11 cellular contexts compared by ENCODE assay signal in genomic region chr3:120170223-120170622, GRCh38.
DNase-seq lines count a peak whose midpoint lies in the region; ATAC-seq and TF ChIP-seq lines count a peak whose summit lies in the region.
"Had no signal": no experiment of that assay in that cellular context is flagged by ENCODE, and none has a peak within 500 bp of the region (broad histone marks: within the 10 kb centered on the region; RNA-seq: fewer than 3 reads in every experiment).

No MANE protein-coding gene starts in this region.

- TF ChIP-seq CTCF in Calu3 (IDR thresholded peaks at IDR 0.05; ENCODE audit: unreplicated experiment): no peak
- no peak for TF ChIP-seq CTCF in GM13976 (IDR thresholded peaks at IDR 0.05; ENCODE audit: borderline replicate concordance, control extremely low read depth, extremely low read depth, insufficient read depth, missing control alignments)

- H3K4me1 ChIP-seq in mesenchymal stem cell (ENCODE audit: control insufficient read depth, insufficient read depth, low read depth, low read length): peaks cover 6% of the 10 kb centered on the region
- peaks cover 2% of the 10 kb centered on the region for H3K4me1 ChIP-seq in mesendoderm (ENCODE audit: control insufficient read depth, low read depth, low read length)

- H2AK5ac ChIP-seq in mesenchymal stem cell (ENCODE audit: low read length, severe bottlenecking) (no peak overlapping the region), mesendoderm (ENCODE audit: low read length) (no peak overlapping the region)

- H3K4me3 Mint-ChIP-seq in Calu3 (ENCODE audit: low read depth, unreplicated experiment): no peak overlapping the region

- no peaks in the 10 kb centered on the region for H3K36me3 Mint-ChIP-seq in Calu3 (ENCODE audit: insufficient read depth, unreplicated experiment)

- H4K5ac ChIP-seq in mesendoderm (ENCODE audit: low read length): no peak overlapping the region

- no peak overlapping the region for H3K4me2 ChIP-seq in mesenchymal stem cell (ENCODE audit: low read length, poor library complexity, severe bottlenecking)
- H3K4me2 ChIP-seq in mesendoderm (ENCODE audit: low read length): no peak overlapping the region

- H2BK15ac ChIP-seq in mesenchymal stem cell (ENCODE audit: low read depth, poor library complexity, severe bottlenecking) (no peak overlapping the region), mesendoderm (replicated peaks; ENCODE audit: low read depth) (no peak overlapping the region)

- H3K36me3 ChIP-seq in mesenchymal stem cell (ENCODE audit: control insufficient read depth in 1 of 2, insufficient read depth in 2 of 2, low read depth in 1 of 2, low read length in 2 of 2) (no peaks in the 10 kb centered on the region), mesendoderm (ENCODE audit: control insufficient read depth, insufficient read depth, low read length) (no peaks in the 10 kb centered on the region)
- H3K36me3 ChIP-seq: esophagus squamous epithelium had no signal

- no peak overlapping the region for H3K14ac ChIP-seq in mesenchymal stem cell (ENCODE audit: low read length in 2 of 2)

- no peaks in the 10 kb centered on the region for H3K79me1 ChIP-seq in mesenchymal stem cell (replicated peaks; ENCODE audit: low read length, poor library complexity, severe bottlenecking)
- H3K79me1 ChIP-seq in mesendoderm (ENCODE audit: low read length): no peaks in the 10 kb centered on the region

- no TSS peak for BruUV-seq in Calu3 (replicated peaks; lab: Mats Ljungman, UMichigan)

- no peak overlapping the region for H4K8ac ChIP-seq in mesenchymal stem cell (ENCODE audit: low read length)
- no peak overlapping the region for H4K8ac ChIP-seq in mesendoderm (ENCODE audit: low read depth, low read length)

- peaks cover 3% of the 10 kb centered on the region for H3K9me3 ChIP-seq in mesenchymal stem cell (ENCODE audit: control insufficient read depth, low read length)
- H3K9me3 ChIP-seq: esophagus squamous epithelium had no signal

- H3K9ac ChIP-seq in mesenchymal stem cell (ENCODE audit: low read length): peak overlapping the region; percentile 5
- no peak overlapping the region for H3K9ac ChIP-seq in mesendoderm (ENCODE audit: low read length)

- no peak overlapping the region for H3K27ac Mint-ChIP-seq in Calu3 (ENCODE audit: unreplicated experiment)

- H3K9me3 Mint-ChIP-seq in Calu3 (ENCODE audit: low read depth, unreplicated experiment): no peaks in the 10 kb centered on the region

- peak; percentile 38 for DNase-seq in Calu3
- DNase-seq in T1000 (lab: John Stamatoyannopoulos, UW): peak; percentile 45
- peak; percentile 56 for DNase-seq in mesenchymal stem cell
- no peak for DNase-seq in activated gamma-delta T cell treated with Interleukin-2 at 50 U/mL for 16 hours
- DNase-seq in GM13976 (ENCODE audit: low spot score): no peak
- no peak for DNase-seq in mesendoderm
- DNase-seq: activated naive CD4-positive, alpha-beta T cell treated with anti-CD3 and anti-CD28 coated beads, Interleukin-2, amount 50 U/mL, for 16 hours; esophagus squamous epithelium; NCI-H187; T-helper 9 cell had no signal

- ATAC-seq in HG03442 (IDR thresholded peaks at IDR 0.05; ENCODE audit: unreplicated experiment): peak; percentile 50

- no peaks in the 10 kb centered on the region for H3K79me2 ChIP-seq in mesendoderm (ENCODE audit: control insufficient read depth, insufficient read depth, low read length)

- no peaks in the 10 kb centered on the region for H3K27me3 Mint-ChIP-seq in Calu3 (ENCODE audit: unreplicated experiment)

- H2BK5ac ChIP-seq in mesenchymal stem cell (ENCODE audit: low read depth, low read length, poor library complexity, severe bottlenecking) (no peak overlapping the region), mesendoderm (ENCODE audit: low read length) (no peak overlapping the region)

- H3K27ac ChIP-seq in mesenchymal stem cell (ENCODE audit: low read length, poor library complexity, severe bottlenecking) (no peak overlapping the region), mesendoderm (ENCODE audit: low read depth, low read length) (no peak overlapping the region)

- CTCF ChIA-PET in Calu3 (lab: Charles Lee): interaction anchor here (1.3 kb wide), 1 partner anchor 10 kb away, joined by 3 read pairs; no protein-coding TSS in a partner anchor

- H3K56ac ChIP-seq in mesendoderm (ENCODE audit: low read length): no peak overlapping the region

- peak overlapping the region; percentile 11 for H4K91ac ChIP-seq in mesenchymal stem cell (ENCODE audit: low read length)

- intact Hi-C loops in Calu3 (cut with micrococcal nuclease; ENCODE audit: unreplicated experiment): no loop called here

- no peak overlapping the region for H2BK120ac ChIP-seq in mesenchymal stem cell (ENCODE audit: low read depth, low read length)
- H2BK120ac ChIP-seq in mesendoderm (ENCODE audit: low read depth, low read length): no peak overlapping the region

- in situ Hi-C loops in GM13976 (cut with MboI; ENCODE audit: low sequenced_read_pairs, unreplicated experiment): no loop called here

- H2BK12ac ChIP-seq in mesenchymal stem cell (ENCODE audit: low read length in 2 of 2): no peak overlapping the region

- peaks cover 22% of the 10 kb centered on the region for H3K4me1 Mint-ChIP-seq in Calu3 (ENCODE audit: low read depth, unreplicated experiment)

- H3K27me3 ChIP-seq in mesenchymal stem cell (ENCODE audit: control insufficient read depth in 1 of 2, insufficient read depth in 1 of 2, low read length in 2 of 2): no peaks in the 10 kb centered on the region
- no peaks in the 10 kb centered on the region for H3K27me3 ChIP-seq in mesendoderm (ENCODE audit: insufficient read depth, low read length, poor library complexity)
- H3K27me3 ChIP-seq: esophagus squamous epithelium had no signal

- H3K23ac ChIP-seq in mesenchymal stem cell (ENCODE audit: low read length in 2 of 2) (no peak overlapping the region), mesendoderm (ENCODE audit: low read length) (no peak overlapping the region)

- H3K4me3 ChIP-seq in mesenchymal stem cell (ENCODE audit: insufficient read depth in 1 of 2, low read depth in 1 of 2, low read length in 2 of 2) (no peak overlapping the region), mesendoderm (ENCODE audit: low read length) (no peak overlapping the region)
- H3K4me3 ChIP-seq: esophagus squamous epithelium had no signal

- peak overlapping the region in 1 of 2 experiments; percentile 28 for H3K18ac ChIP-seq in mesenchymal stem cell (ENCODE audit: low read depth in 1 of 2, low read length in 2 of 2)
- no peak overlapping the region for H3K18ac ChIP-seq in mesendoderm (ENCODE audit: low read length)

- 100% methylated on average over 1 of the region's 2 CpGs for WGBS in mesenchymal stem cell
- no CpG with 5 or more reads among the region's 2 CpGs for WGBS in mesendoderm (ENCODE audit: extremely low coverage, insufficient coverage, low lambda C conversion rate)

- H2AFZ ChIP-seq in mesenchymal stem cell (ENCODE audit: low read depth, low read length): no peak overlapping the region

- H3K4ac ChIP-seq in mesenchymal stem cell (ENCODE audit: low read depth in 1 of 2, low read length in 2 of 2): no peak overlapping the region
- no peak overlapping the region for H3K4ac ChIP-seq in mesendoderm (ENCODE audit: low read depth, low read length)

Comparison
In these comparisons a context has a peak if more than half of its experiments do, and no peak if none do; other contexts are left out.
1. DNase-seq: peak in Calu3 (single experiment), T1000 (single experiment) and mesenchymal stem cell (single experiment); none in activated gamma-delta T cell treated with Interleukin-2 at 50 U/mL for 16 hours (single experiment), GM13976 (single experiment) and mesendoderm (single experiment).